28 cellular contexts compared by ENCODE assay signal in genomic region chr7:25966469-25966868, GRCh38.
"Had no signal": no experiment of that assay in that cellular context is flagged by ENCODE, and none has a peak within 500 bp of the region (broad histone marks: within the 10 kb centered on the region; RNA-seq: fewer than 3 reads in every experiment).

No MANE protein-coding gene starts in this region.

- H3K4me1 ChIP-seq: breast epithelium, gastroesophageal sphincter, sigmoid colon, uterus had no signal

- ATAC-seq: activated CD8-positive, alpha-beta memory T cell treated with anti-CD3 and anti-CD28 coated beads, Interleukin-2, amount 10 ng/mL, durations not matched to agents 7 days and 5 days; activated CD8-positive, alpha-beta T cell treated with anti-CD3 and anti-CD28 coated beads, Interleukin-2, amount 10 ng/mL, durations not matched to agents 7 days and 5 days; activated naive CD4-positive, alpha-beta T cell treated with anti-CD3 and anti-CD28 coated beads, Interleukin-2, amount 50 U/mL, for 72 hours; gastroesophageal sphincter; left colon; naive thymus-derived CD4-positive, alpha-beta T cell; stimulated activated effector memory CD8-positive, alpha-beta T cell treated with anti-CD3 and anti-CD28 coated beads, Interleukin-12 subunit alpha, Interleukin-12 subunit beta, amount 100 ng/mL, for 72 hours; stimulated activated naive CD8-positive, alpha-beta T cell treated with anti-CD3 and anti-CD28 coated beads, Interleukin-15, amount 100 ng/mL, for 72 hours had no signal

- DNase-seq: activated B cell treated with CpG ODN at 0.5 μM for 24 hours; activated CD8-positive, alpha-beta memory T cell treated with anti-CD3 and anti-CD28 coated beads, Interleukin-2, amount 10 ng/mL, durations not matched to agents 7 days and 5 days; activated CD8-positive, alpha-beta T cell treated with anti-CD3 and anti-CD28 coated beads, Interleukin-2, amount 10 ng/mL, durations not matched to agents 7 days and 5 days; activated naive CD4-positive, alpha-beta T cell; activated T-cell treated with anti-CD3 and anti-CD28 coated beads, Interleukin-2, amount 50 U/mL, for 48 hours; central memory CD4-positive, alpha-beta T cell; hypothalamus; immature natural killer cell; kidney; left colon; mammary epithelial cell; midbrain; naive thymus-derived CD4-positive, alpha-beta T cell; ovary; retina; sigmoid colon; small intestine; stimulated activated CD4-positive, alpha-beta T cell treated with anti-CD3 and anti-CD28 coated beads, Interleukin-4, amount 100 ng/mL, for 24 hours; stimulated activated naive CD8-positive, alpha-beta T cell treated with anti-CD3 and anti-CD28 coated beads, Interleukin-15, amount 100 ng/mL, for 72 hours; substantia nigra; uterus had no signal

- H3K27ac Mint-ChIP-seq: activated CD8-positive, alpha-beta memory T cell treated with anti-CD3 and anti-CD28 coated beads, Interleukin-2, amount 10 ng/mL, durations not matched to agents 7 days and 5 days; activated CD8-positive, alpha-beta T cell treated with anti-CD3 and anti-CD28 coated beads, Interleukin-2, amount 10 ng/mL, durations not matched to agents 7 days and 5 days; activated naive CD4-positive, alpha-beta T cell treated with anti-CD3 and anti-CD28 coated beads, Interleukin-2, amount 50 U/mL, for 72 hours; stimulated activated naive CD8-positive, alpha-beta T cell treated with anti-CD3 and anti-CD28 coated beads, Interleukin-15, amount 100 ng/mL, for 72 hours; type B pancreatic cell had no signal

- H3K4me3 Mint-ChIP-seq: activated B cell treated with CpG ODN at 0.5 μM for 24 hours; activated CD8-positive, alpha-beta memory T cell treated with anti-CD3 and anti-CD28 coated beads, Interleukin-2, amount 10 ng/mL, durations not matched to agents 7 days and 5 days; activated CD8-positive, alpha-beta T cell treated with anti-CD3 and anti-CD28 coated beads, Interleukin-2, amount 10 ng/mL, durations not matched to agents 7 days and 5 days; immature natural killer cell; naive thymus-derived CD4-positive, alpha-beta T cell; stimulated activated naive CD8-positive, alpha-beta T cell treated with anti-CD3 and anti-CD28 coated beads, Interleukin-15, amount 100 ng/mL, for 72 hours; type B pancreatic cell had no signal

- H3K36me3 Mint-ChIP-seq: activated CD8-positive, alpha-beta memory T cell treated with anti-CD3 and anti-CD28 coated beads, Interleukin-2, amount 10 ng/mL, durations not matched to agents 7 days and 5 days; activated naive CD4-positive, alpha-beta T cell treated with anti-CD3 and anti-CD28 coated beads, Interleukin-2, amount 50 U/mL, for 72 hours; naive thymus-derived CD4-positive, alpha-beta T cell; type B pancreatic cell had no signal

- H3K36me3 ChIP-seq: breast epithelium, gastroesophageal sphincter, ovary, prostate gland, sigmoid colon, uterus had no signal

- H3K4me3 ChIP-seq: breast epithelium, gastroesophageal sphincter, ovary, prostate gland, sigmoid colon, uterus had no signal

- H3K9me3 ChIP-seq: breast epithelium, gastroesophageal sphincter, ovary, prostate gland, sigmoid colon, uterus had no signal

- H3K27me3 ChIP-seq: breast epithelium, ovary, uterus had no signal

- H3K9me3 Mint-ChIP-seq: activated B cell treated with CpG ODN at 0.5 μM for 24 hours; activated naive CD4-positive, alpha-beta T cell treated with anti-CD3 and anti-CD28 coated beads, Interleukin-2, amount 50 U/mL, for 72 hours; immature natural killer cell; naive thymus-derived CD4-positive, alpha-beta T cell; stimulated activated effector memory CD8-positive, alpha-beta T cell treated with anti-CD3 and anti-CD28 coated beads, Interleukin-12 subunit alpha, Interleukin-12 subunit beta, amount 100 ng/mL, for 72 hours; stimulated activated naive CD8-positive, alpha-beta T cell treated with anti-CD3 and anti-CD28 coated beads, Interleukin-15, amount 100 ng/mL, for 72 hours; type B pancreatic cell had no signal

- H3K27ac ChIP-seq: breast epithelium, gastroesophageal sphincter, ovary, sigmoid colon, uterus had no signal

- FAIRE-seq: endothelial cell of umbilical vein, kidney, small intestine had no signal
